ENCODE assay signal across 32 cellular contexts in genomic region chr18:48690494-48690893, GRCh38.
"Had no signal": no experiment of that assay in that cellular context is flagged by ENCODE, and none has a peak within 500 bp of the region (broad histone marks: within the 10 kb centered on the region; RNA-seq: fewer than 3 reads in every experiment).

No MANE protein-coding gene starts in this region.

- H3K4me2 ChIP-seq: hepatocyte had no signal

- H3K79me2 ChIP-seq: hepatocyte had no signal

- H2AFZ ChIP-seq: hepatocyte had no signal

- H3K27me3 Mint-ChIP-seq: stimulated activated naive CD8-positive, alpha-beta T cell treated with anti-CD3 and anti-CD28 coated beads, Interleukin-15, Interleukin-2, amounts not matched to agents 100 ng/mL and 50 ng/mL, for 24 hours had no signal

- H3K27ac Mint-ChIP-seq: naive thymus-derived CD8-positive, alpha-beta T cell; nephron; stimulated activated effector memory CD8-positive, alpha-beta T cell treated with anti-CD3 and anti-CD28 coated beads, Interleukin-12 subunit alpha, Interleukin-12 subunit beta, amount 100 ng/mL, for 72 hours; stimulated activated naive CD8-positive, alpha-beta T cell treated with anti-CD3 and anti-CD28 coated beads, Interleukin-15, Interleukin-2, amounts not matched to agents 100 ng/mL and 50 ng/mL, for 24 hours had no signal

- H3K4me3 Mint-ChIP-seq: naive thymus-derived CD8-positive, alpha-beta T cell; nephron; neural crest cell; stimulated activated effector memory CD8-positive, alpha-beta T cell treated with anti-CD3 and anti-CD28 coated beads, Interleukin-12 subunit alpha, Interleukin-12 subunit beta, amount 100 ng/mL, for 72 hours; stimulated activated naive CD8-positive, alpha-beta T cell treated with anti-CD3 and anti-CD28 coated beads, Interleukin-15, Interleukin-2, amounts not matched to agents 100 ng/mL and 50 ng/mL, for 24 hours had no signal

- H3K27ac ChIP-seq: hepatocyte, lower lobe of right lung, neutrophil, ovary, prostate gland, suprapubic skin, thoracic aorta, tibial artery, upper lobe of right lung, vagina had no signal

- H3K4me1 Mint-ChIP-seq: naive thymus-derived CD8-positive, alpha-beta T cell; stimulated activated effector memory CD8-positive, alpha-beta T cell treated with anti-CD3 and anti-CD28 coated beads, Interleukin-12 subunit alpha, Interleukin-12 subunit beta, amount 100 ng/mL, for 72 hours had no signal

- H3K9me3 Mint-ChIP-seq: naive thymus-derived CD8-positive, alpha-beta T cell; nephron; neural crest cell; stimulated activated effector memory CD8-positive, alpha-beta T cell treated with anti-CD3 and anti-CD28 coated beads, Interleukin-12 subunit alpha, Interleukin-12 subunit beta, amount 100 ng/mL, for 72 hours; stimulated activated naive CD8-positive, alpha-beta T cell treated with anti-CD3 and anti-CD28 coated beads, Interleukin-15, Interleukin-2, amounts not matched to agents 100 ng/mL and 50 ng/mL, for 24 hours had no signal

- H3K36me3 ChIP-seq: lower lobe of right lung, neutrophil, ovary, prostate gland, suprapubic skin, thoracic aorta, vagina had no signal

- H3K9me3 ChIP-seq: lower lobe of right lung, neutrophil, ovary, prostate gland, suprapubic skin, thoracic aorta, tibial artery, upper lobe of right lung, vagina had no signal

- H3K27me3 ChIP-seq: hepatocyte, neutrophil, ovary, suprapubic skin, tibial artery, upper lobe of right lung, vagina had no signal

- ATAC-seq: left cardiac atrium; left lobe of liver; lower lobe of right lung; naive thymus-derived CD8-positive, alpha-beta T cell; right cardiac atrium; sciatic nerve; stimulated activated effector memory CD8-positive, alpha-beta T cell treated with anti-CD3 and anti-CD28 coated beads, Interleukin-12 subunit alpha, Interleukin-12 subunit beta, amount 100 ng/mL, for 72 hours; upper lobe of right lung had no signal

- DNase-seq: islet precursor cell; kidney glomerular epithelial cell; left cardiac atrium; lower lobe of right lung; mammary epithelial cell; mesenchymal stem cell; occipital lobe; ovary; retina; right cardiac atrium; stimulated activated CD4-positive, alpha-beta T cell treated with anti-CD3 and anti-CD28 coated beads, Interleukin-12 subunit alpha, Interleukin-12 subunit beta, amount 100 ng/mL, for 4 hours; stimulated activated CD4-positive, alpha-beta T cell treated with anti-CD3 and anti-CD28 coated beads, Interleukin-15, amount 100 ng/mL, for 24 hours; stimulated activated CD4-positive, alpha-beta T cell treated with anti-CD3 and anti-CD28 coated beads, Interleukin-2, amount 100 ng/mL, for 24 hours; stimulated activated CD4-positive, alpha-beta T cell treated with anti-CD3 and anti-CD28 coated beads, Interleukin-4, amount 100 ng/mL, for 1 hour; stimulated activated naive CD4-positive, alpha-beta T cell; tibial artery; trophoblast cell; upper lobe of right lung had no signal

- H3K36me3 Mint-ChIP-seq: naive thymus-derived CD8-positive, alpha-beta T cell; stimulated activated effector memory CD8-positive, alpha-beta T cell treated with anti-CD3 and anti-CD28 coated beads, Interleukin-12 subunit alpha, Interleukin-12 subunit beta, amount 100 ng/mL, for 72 hours had no signal

- H3K4me3 ChIP-seq: hepatocyte, lower lobe of right lung, ovary, prostate gland, skin epidermis, suprapubic skin, thoracic aorta, tibial artery, upper lobe of right lung, vagina had no signal

- H3K4me1 ChIP-seq: prostate gland, suprapubic skin, upper lobe of right lung, vagina had no signal
